In the genomic region with DNA sequence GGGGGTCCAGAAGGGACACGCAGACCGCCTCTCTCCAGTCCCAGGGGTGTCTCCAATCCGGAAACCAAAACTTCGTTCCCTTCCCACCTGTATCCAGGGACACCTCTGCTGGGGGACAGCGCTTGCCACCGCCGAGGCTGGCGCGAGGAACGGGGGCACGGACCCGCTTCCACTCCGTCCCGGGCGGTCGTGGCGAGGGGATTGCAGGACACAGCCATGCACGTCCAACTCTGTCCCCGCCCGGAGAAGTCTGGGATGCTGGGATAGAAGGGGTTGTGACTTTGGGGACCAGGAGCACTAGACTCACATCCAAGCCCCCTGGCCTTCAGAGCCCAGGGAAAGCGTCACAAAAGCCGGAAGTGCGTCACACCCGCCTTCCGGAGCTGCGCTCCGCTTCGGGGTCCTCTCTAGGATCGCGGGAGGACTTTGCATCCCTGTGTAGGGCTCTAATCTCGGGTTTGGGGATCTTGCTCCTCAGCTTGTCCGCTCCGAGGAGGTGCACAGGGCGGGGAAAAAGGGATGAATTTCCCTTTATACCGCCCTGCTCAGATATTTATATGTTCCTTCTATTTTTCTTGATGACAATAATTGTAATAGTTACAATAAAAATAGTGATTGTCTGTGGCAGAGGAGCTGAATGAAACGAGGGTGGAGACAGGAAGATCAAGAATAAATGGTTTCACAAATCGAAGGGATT, we compare ENCODE assay signal across 1 cellular context.
TF ChIP-seq lines count a peak whose summit lies in the region.

FAM200A (minus strand) TSS at position 348 of the 697 bp plus-strand sequence. CDS start 3,707 bp downstream, outside the sequence.

TF ChIP-seq in HepG2, 621 proteins besides CTCF, POLR2A, EP300 and RAD21 (continued from another document and continues in another):
- TF ChIP-seq KAT8 (CRISPR knock-in tag; IDR thresholded peaks at IDR 0.05) (peak; percentile 97), ZBTB26 (CRISPR knock-in tag; IDR thresholded peaks at IDR 0.05; ENCODE audit: borderline replicate concordance) (0 out of 2 replicates have a peak, but pooled peaks have one; percentile 23), ZNF781 (CRISPR knock-in tag; IDR thresholded peaks at IDR 0.05; ENCODE audit: borderline replicate concordance, not compliant biosample characterization) (peak; percentile 60), CCDC6 (CRISPR knock-in tag; IDR thresholded peaks at IDR 0.05) (peak; percentile 35; the same call in 1 of the 2 replicates), KDM5A (IDR thresholded peaks at IDR 0.05; ENCODE audit: borderline replicate concordance, low read length) (peak; percentile 95), ZNF747 (CRISPR knock-in tag; IDR thresholded peaks at IDR 0.05; ENCODE audit: borderline replicate concordance) (peak; percentile 78; the same call in 1 of the 2 replicates), TEAD3 (CRISPR knock-in tag; optimal IDR thresholded peaks at IDR 0.05; ENCODE audit: borderline replicate concordance) (peak; percentile 34), YY1 (IDR thresholded peaks at IDR 0.05; ENCODE audit: insufficient read depth, insufficient replicate concordance, low read depth, low read length) (peak; percentile 40), HNRNPLL (IDR thresholded peaks at IDR 0.05; ENCODE audit: low read depth, low read length, poor library complexity, severe bottlenecking) (peak; percentile 30), KLF16 (CRISPR knock-in tag; IDR thresholded peaks at IDR 0.05) (peak in 1 of 2 experiments; percentile 35; a peak in 1 of 4 replicates), HNF4G (IDR thresholded peaks at IDR 0.05; ENCODE audit: borderline replicate concordance, low read depth, low read length) (peak; percentile 34; the same call in 1 of the 2 replicates), HNF4G (CRISPR knock-in tag; IDR thresholded peaks at IDR 0.05; ENCODE audit: borderline replicate concordance, low read depth) (no peak), ZNF75D (CRISPR knock-in tag; IDR thresholded peaks at IDR 0.05; ENCODE audit: borderline replicate concordance) (no peak), ZNF724P (CRISPR knock-in tag; IDR thresholded peaks at IDR 0.05; ENCODE audit: borderline replicate concordance) (0 out of 2 replicates have a peak, but pooled peaks have one; percentile 29), KDM5B (CRISPR knock-in tag; IDR thresholded peaks at IDR 0.05; ENCODE audit: borderline replicate concordance) (0 out of 2 replicates have a peak, but pooled peaks have one; percentile 70), MAZ (IDR thresholded peaks at IDR 0.05; ENCODE audit: borderline replicate concordance, low read depth, low read length) (no peak), MAZ (CRISPR knock-in tag; IDR thresholded peaks at IDR 0.05; ENCODE audit: low read depth) (peak; percentile 58), ZNF230 (CRISPR knock-in tag; IDR thresholded peaks at IDR 0.05) (0 out of 2 replicates have a peak, but pooled peaks have one; percentile 38), CHCHD3 (CRISPR knock-in tag; IDR thresholded peaks at IDR 0.05) (no peak), IKZF4 (CRISPR knock-in tag; IDR thresholded peaks at IDR 0.05; ENCODE audit: borderline replicate concordance, low read depth, not compliant biosample characterization) (peak; percentile 38), SIX1 (CRISPR knock-in tag; IDR thresholded peaks at IDR 0.05; ENCODE audit: borderline replicate concordance) (no peak), ZNF331 (CRISPR knock-in tag; IDR thresholded peaks at IDR 0.05) (peak; percentile 70; the same call in 1 of the 2 replicates), BORCS8-MEF2B (CRISPR knock-in tag; IDR thresholded peaks at IDR 0.05) (no peak; the same call in 1 of the 2 replicates), ZMYM3 (CRISPR knock-in tag; IDR thresholded peaks at IDR 0.05) (no peak), ARNTL (CRISPR knock-in tag; IDR thresholded peaks at IDR 0.05) (no peak), KLF12 (CRISPR knock-in tag; IDR thresholded peaks at IDR 0.05; ENCODE audit: borderline replicate concordance) (0 out of 2 replicates have a peak, but pooled peaks have one; percentile 38), MTF1 (CRISPR knock-in tag; IDR thresholded peaks at IDR 0.05) (no peak), ZNF879 (CRISPR knock-in tag; IDR thresholded peaks at IDR 0.05) (no peak), KMT2A (CRISPR knock-in tag; IDR thresholded peaks at IDR 0.05) (peak; percentile 96), MZF1 (CRISPR knock-in tag; IDR thresholded peaks at IDR 0.05; ENCODE audit: borderline replicate concordance) (no peak), CBX1 (IDR thresholded peaks at IDR 0.05; ENCODE audit: low read depth) (no peak), ZNF883 (CRISPR knock-in tag; IDR thresholded peaks at IDR 0.05; ENCODE audit: not compliant biosample characterization) (no peak), ZIK1 (CRISPR knock-in tag; IDR thresholded peaks at IDR 0.05; ENCODE audit: borderline replicate concordance, low read depth) (peak; percentile 56; the same call in 1 of the 2 replicates)
- TF ChIP-seq, protein P1, sequence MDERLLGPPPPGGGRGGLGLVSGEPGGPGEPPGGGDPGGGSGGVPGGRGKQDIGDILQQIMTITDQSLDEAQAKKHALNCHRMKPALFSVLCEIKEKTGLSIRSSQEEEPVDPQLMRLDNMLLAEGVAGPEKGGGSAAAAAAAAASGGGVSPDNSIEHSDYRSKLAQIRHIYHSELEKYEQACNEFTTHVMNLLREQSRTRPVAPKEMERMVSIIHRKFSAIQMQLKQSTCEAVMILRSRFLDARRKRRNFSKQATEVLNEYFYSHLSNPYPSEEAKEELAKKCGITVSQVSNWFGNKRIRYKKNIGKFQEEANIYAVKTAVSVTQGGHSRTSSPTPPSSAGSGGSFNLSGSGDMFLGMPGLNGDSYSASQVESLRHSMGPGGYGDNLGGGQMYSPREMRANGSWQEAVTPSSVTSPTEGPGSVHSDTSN (CRISPR knock-in tag; IDR thresholded peaks at IDR 0.05): 0 out of 2 replicates have a peak, but pooled peaks have one; percentile 12
- TF ChIP-seq, protein P2, sequence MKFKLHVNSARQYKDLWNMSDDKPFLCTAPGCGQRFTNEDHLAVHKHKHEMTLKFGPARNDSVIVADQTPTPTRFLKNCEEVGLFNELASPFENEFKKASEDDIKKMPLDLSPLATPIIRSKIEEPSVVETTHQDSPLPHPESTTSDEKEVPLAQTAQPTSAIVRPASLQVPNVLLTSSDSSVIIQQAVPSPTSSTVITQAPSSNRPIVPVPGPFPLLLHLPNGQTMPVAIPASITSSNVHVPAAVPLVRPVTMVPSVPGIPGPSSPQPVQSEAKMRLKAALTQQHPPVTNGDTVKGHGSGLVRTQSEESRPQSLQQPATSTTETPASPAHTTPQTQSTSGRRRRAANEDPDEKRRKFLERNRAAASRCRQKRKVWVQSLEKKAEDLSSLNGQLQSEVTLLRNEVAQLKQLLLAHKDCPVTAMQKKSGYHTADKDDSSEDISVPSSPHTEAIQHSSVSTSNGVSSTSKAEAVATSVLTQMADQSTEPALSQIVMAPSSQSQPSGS (CRISPR knock-in tag; IDR thresholded peaks at IDR 0.05): peak; percentile 66; the same call in 1 of the 2 replicates
- TF ChIP-seq, protein P3, sequence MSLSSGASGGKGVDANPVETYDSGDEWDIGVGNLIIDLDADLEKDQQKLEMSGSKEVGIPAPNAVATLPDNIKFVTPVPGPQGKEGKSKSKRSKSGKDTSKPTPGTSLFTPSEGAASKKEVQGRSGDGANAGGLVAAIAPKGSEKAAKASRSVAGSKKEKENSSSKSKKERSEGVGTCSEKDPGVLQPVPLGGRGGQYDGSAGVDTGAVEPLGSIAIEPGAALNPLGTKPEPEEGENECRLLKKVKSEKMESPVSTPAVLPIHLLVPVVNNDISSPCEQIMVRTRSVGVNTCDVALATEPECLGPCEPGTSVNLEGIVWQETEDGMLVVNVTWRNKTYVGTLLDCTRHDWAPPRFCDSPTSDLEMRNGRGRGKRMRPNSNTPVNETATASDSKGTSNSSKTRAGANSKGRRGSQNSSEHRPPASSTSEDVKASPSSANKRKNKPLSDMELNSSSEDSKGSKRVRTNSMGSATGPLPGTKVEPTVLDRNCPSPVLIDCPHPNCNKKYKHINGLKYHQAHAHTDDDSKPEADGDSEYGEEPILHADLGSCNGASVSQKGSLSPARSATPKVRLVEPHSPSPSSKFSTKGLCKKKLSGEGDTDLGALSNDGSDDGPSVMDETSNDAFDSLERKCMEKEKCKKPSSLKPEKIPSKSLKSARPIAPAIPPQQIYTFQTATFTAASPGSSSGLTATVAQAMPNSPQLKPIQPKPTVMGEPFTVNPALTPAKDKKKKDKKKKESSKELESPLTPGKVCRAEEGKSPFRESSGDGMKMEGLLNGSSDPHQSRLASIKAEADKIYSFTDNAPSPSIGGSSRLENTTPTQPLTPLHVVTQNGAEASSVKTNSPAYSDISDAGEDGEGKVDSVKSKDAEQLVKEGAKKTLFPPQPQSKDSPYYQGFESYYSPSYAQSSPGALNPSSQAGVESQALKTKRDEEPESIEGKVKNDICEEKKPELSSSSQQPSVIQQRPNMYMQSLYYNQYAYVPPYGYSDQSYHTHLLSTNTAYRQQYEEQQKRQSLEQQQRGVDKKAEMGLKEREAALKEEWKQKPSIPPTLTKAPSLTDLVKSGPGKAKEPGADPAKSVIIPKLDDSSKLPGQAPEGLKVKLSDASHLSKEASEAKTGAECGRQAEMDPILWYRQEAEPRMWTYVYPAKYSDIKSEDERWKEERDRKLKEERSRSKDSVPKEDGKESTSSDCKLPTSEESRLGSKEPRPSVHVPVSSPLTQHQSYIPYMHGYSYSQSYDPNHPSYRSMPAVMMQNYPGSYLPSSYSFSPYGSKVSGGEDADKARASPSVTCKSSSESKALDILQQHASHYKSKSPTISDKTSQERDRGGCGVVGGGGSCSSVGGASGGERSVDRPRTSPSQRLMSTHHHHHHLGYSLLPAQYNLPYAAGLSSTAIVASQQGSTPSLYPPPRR (CRISPR knock-in tag; IDR thresholded peaks at IDR 0.05; ENCODE audit: borderline replicate concordance): peak; percentile 19; the same call in 1 of the 2 replicates
- TF ChIP-seq, protein P4, sequence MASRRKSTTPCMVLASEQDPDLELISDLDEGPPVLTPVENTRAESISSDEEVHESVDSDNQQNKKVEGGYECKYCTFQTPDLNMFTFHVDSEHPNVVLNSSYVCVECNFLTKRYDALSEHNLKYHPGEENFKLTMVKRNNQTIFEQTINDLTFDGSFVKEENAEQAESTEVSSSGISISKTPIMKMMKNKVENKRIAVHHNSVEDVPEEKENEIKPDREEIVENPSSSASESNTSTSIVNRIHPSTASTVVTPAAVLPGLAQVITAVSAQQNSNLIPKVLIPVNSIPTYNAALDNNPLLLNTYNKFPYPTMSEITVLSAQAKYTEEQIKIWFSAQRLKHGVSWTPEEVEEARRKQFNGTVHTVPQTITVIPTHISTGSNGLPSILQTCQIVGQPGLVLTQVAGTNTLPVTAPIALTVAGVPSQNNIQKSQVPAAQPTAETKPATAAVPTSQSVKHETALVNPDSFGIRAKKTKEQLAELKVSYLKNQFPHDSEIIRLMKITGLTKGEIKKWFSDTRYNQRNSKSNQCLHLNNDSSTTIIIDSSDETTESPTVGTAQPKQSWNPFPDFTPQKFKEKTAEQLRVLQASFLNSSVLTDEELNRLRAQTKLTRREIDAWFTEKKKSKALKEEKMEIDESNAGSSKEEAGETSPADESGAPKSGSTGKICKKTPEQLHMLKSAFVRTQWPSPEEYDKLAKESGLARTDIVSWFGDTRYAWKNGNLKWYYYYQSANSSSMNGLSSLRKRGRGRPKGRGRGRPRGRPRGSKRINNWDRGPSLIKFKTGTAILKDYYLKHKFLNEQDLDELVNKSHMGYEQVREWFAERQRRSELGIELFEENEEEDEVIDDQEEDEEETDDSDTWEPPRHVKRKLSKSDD (CRISPR knock-in tag; IDR thresholded peaks at IDR 0.05; ENCODE audit: low read depth): peak; percentile 94
- TF ChIP-seq, protein P5, sequence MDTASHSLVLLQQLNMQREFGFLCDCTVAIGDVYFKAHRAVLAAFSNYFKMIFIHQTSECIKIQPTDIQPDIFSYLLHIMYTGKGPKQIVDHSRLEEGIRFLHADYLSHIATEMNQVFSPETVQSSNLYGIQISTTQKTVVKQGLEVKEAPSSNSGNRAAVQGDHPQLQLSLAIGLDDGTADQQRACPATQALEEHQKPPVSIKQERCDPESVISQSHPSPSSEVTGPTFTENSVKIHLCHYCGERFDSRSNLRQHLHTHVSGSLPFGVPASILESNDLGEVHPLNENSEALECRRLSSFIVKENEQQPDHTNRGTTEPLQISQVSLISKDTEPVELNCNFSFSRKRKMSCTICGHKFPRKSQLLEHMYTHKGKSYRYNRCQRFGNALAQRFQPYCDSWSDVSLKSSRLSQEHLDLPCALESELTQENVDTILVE (CRISPR knock-in tag; IDR thresholded peaks at IDR 0.05): 0 out of 2 replicates have a peak, but pooled peaks have one; percentile 68
- TF ChIP-seq, protein P6, sequence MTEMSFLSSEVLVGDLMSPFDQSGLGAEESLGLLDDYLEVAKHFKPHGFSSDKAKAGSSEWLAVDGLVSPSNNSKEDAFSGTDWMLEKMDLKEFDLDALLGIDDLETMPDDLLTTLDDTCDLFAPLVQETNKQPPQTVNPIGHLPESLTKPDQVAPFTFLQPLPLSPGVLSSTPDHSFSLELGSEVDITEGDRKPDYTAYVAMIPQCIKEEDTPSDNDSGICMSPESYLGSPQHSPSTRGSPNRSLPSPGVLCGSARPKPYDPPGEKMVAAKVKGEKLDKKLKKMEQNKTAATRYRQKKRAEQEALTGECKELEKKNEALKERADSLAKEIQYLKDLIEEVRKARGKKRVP (CRISPR knock-in tag; IDR thresholded peaks at IDR 0.05): no peak
